Comparison of ENCODE assay signal across 18 cellular contexts in genomic region chr10:80567292-80567691, GRCh38. TPM values are rescaled to one million over a fixed set of nuclear protein-coding genes. Genes with fewer than 3 reads are reported as not detected.
DNase-seq lines count a peak whose midpoint lies in the region; ATAC-seq and TF ChIP-seq lines count a peak whose summit lies in the region.
"Had no signal": no experiment of that assay in that cellular context is flagged by ENCODE, and none has a peak within 500 bp of the region (broad histone marks: within the 10 kb centered on the region; RNA-seq: fewer than 3 reads in every experiment).

No MANE protein-coding gene starts in this region.

- in situ Hi-C loops in brain microvascular endothelial cell (cut with HindIII; ENCODE audit: low pct_ligation_motif_present, low sequenced_read_pairs), result no loop called here

- ATAC-seq in HG02938 (IDR thresholded peaks at IDR 0.05; ENCODE audit: unreplicated experiment) (no peak), esophagus mucosa (no peak)

- H3K36me3 ChIP-seq in brain microvascular endothelial cell (replicated peaks), result no peaks in the 10 kb centered on the region
- H3K36me3 ChIP-seq: BE2C, MG63 had no signal

- DNase-seq in GM12865 (ENCODE audit: low read depth) (no peak), brain microvascular endothelial cell (no peak), mucosa of gallbladder (ENCODE audit: low spot score) (peak; percentile 3), NCI-H2029 treated with DMSO at 0.1 percent for 48 hours (lab: John Stamatoyannopoulos, UW) (no peak)
- no peak for DNase-seq in activated CD4-positive, CD25-positive, alpha-beta regulatory T cell treated with anti-CD3 and anti-CD28 coated beads, Interleukin-2, amount 50 U/mL, for 72 hours
- DNase-seq: BE2C; DMS153; GM23248; MG63; NCI-H1105; NCI-H1694 treated with DMSO at 0.1 percent for 48 hours; NCI-H69; NK-92 treated with Interleukin-12 subunit alpha and Interleukin-12 subunit beta, amount 100 ng/mL, for 24 hours; Right ventricle myocardium superior; SK-N-SH had no signal

- no peak overlapping the region for H3K27ac ChIP-seq in brain microvascular endothelial cell
- H3K27ac ChIP-seq: GM23248 had no signal

- TF ChIP-seq RAD21 in Ishikawa (IDR thresholded peaks at IDR 0.05; ENCODE audit: low read depth), result 0 out of 2 replicates have a peak, but pooled peaks have one; percentile 14

- no peak overlapping the region for H3K4me3 ChIP-seq in GM12865 (ENCODE audit: low read depth, low read length)
- H3K4me3 ChIP-seq in brain microvascular endothelial cell (ENCODE audit: low read depth, low read length), result no peak overlapping the region
- H3K4me3 ChIP-seq: GM23248, MG63 had no signal

- TF ChIP-seq CTCF in GM12865 (IDR thresholded peaks at IDR 0.05; ENCODE audit: insufficient read depth, low read depth, low read length, missing control alignments) (peak; percentile 0), brain microvascular endothelial cell (IDR thresholded peaks at IDR 0.05; ENCODE audit: low read depth, low read length, missing control alignments) (peak; percentile 12)

- no peak for TF ChIP-seq EP300 in Ishikawa (IDR thresholded peaks at IDR 0.05; ENCODE audit: borderline replicate concordance)

- no peaks in the 10 kb centered on the region for H3K27me3 ChIP-seq in brain microvascular endothelial cell (replicated peaks)
- H3K27me3 ChIP-seq: BE2C, MG63 had no signal

TF ChIP-seq in Ishikawa, 13 proteins besides CTCF, POLR2A, EP300 and RAD21:
- no peak for TF ChIP-seq TEAD4 (IDR thresholded peaks at IDR 0.05)
- no peak for TF ChIP-seq TCF12 (IDR thresholded peaks at IDR 0.05; ENCODE audit: low read depth)
- no peak for TF ChIP-seq YY1 (IDR thresholded peaks at IDR 0.05; ENCODE audit: low read depth)
- TF ChIP-seq CREB1 (IDR thresholded peaks at IDR 0.05; ENCODE audit: low read depth), result no peak
- TF ChIP-seq REST (IDR thresholded peaks at IDR 0.05; ENCODE audit: low read depth), result no peak
- no peak for TF ChIP-seq USF1 (IDR thresholded peaks at IDR 0.05)
- TF ChIP-seq MAX (IDR thresholded peaks at IDR 0.05), result no peak
- TF ChIP-seq EGR1 (IDR thresholded peaks at IDR 0.05), result no peak
- TF ChIP-seq ZBTB7A (IDR thresholded peaks at IDR 0.05; ENCODE audit: low read depth), result no peak
- no peak for TF ChIP-seq TAF1 (IDR thresholded peaks at IDR 0.05; ENCODE audit: low read depth)
- TF ChIP-seq FOXM1 (IDR thresholded peaks at IDR 0.05; ENCODE audit: borderline replicate concordance, low read depth), result no peak
- no peak for TF ChIP-seq NFIC (IDR thresholded peaks at IDR 0.05)
- no peak for TF ChIP-seq CEBPB (IDR thresholded peaks at IDR 0.05)

RNA-seq across cellular contexts. Expression of gene SH2D4B, which starts 29.6 kb away (rescaled TPM):
- total RNA-seq in mucosa of gallbladder (not detected), esophagus mucosa (0.04 TPM)
- total RNA-seq: GM23248, Right ventricle myocardium superior had no signal
